18 cellular contexts compared by ENCODE assay signal in the genomic region with DNA sequence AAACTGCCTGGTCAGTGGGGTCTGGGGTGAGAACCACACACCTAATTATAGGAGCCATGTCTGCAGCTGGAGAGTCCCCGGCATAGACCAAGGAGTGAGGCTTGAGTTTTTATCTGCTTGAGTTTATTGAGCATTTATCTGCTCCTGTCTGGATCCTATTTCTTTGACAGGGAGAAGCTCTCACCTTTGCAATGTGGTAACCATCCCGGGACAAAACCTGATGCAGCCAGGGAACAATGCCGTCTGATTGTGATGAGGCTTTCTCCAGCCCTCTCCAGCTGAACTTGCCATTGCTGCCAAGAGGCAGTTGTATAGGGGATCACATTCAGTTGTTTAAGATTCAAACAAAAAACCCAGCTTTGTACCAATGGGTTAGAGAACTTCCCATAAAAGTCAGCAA.
DNase-seq lines count a peak whose midpoint lies in the region; ATAC-seq and TF ChIP-seq lines count a peak whose summit lies in the region.
"Had no signal": no experiment of that assay in that cellular context is flagged by ENCODE, and none has a peak within 500 bp of the region (broad histone marks: within the 10 kb centered on the region; RNA-seq: fewer than 3 reads in every experiment).

No MANE protein-coding gene starts in this region.

- H3K23ac ChIP-seq in neuronal stem cell (ENCODE audit: low read depth, low read length, poor library complexity), result no peak overlapping the region

- TF ChIP-seq EP300 in esophagus muscularis mucosa (IDR thresholded peaks at IDR 0.05), result no peak

- H3K9ac ChIP-seq in neuronal stem cell (ENCODE audit: low read depth, low read length, poor library complexity), result no peak overlapping the region
- H3K9ac ChIP-seq: BLaER1 treated with 17β-estradiol and CSF1 and Interleukin-3, amounts not matched to agents 10 nM and 100 nM had no signal

- H3K27ac ChIP-seq in esophagus muscularis mucosa (replicated peaks in 1 of 4) (no peak overlapping the region), neuronal stem cell (replicated peaks; ENCODE audit: low read length) (no peak overlapping the region), heart left ventricle (no peak overlapping the region)
- H3K27ac ChIP-seq: 22Rv1; A549; BLaER1 treated with 17β-estradiol and CSF1 and Interleukin-3, amounts not matched to agents 10 nM and 100 nM; C4-2B had no signal

- no peaks in the 10 kb centered on the region for H3K36me3 ChIP-seq in esophagus muscularis mucosa
- no peaks in the 10 kb centered on the region for H3K36me3 ChIP-seq in neuronal stem cell (replicated peaks in 1 of 2; ENCODE audit: control insufficient read depth in 2 of 2, insufficient read depth in 2 of 2, low read length in 2 of 2)
- no peaks in the 10 kb centered on the region for H3K36me3 ChIP-seq in heart left ventricle
- H3K36me3 ChIP-seq: BLaER1 treated with 17β-estradiol and CSF1 and Interleukin-3, amounts not matched to agents 10 nM and 100 nM had no signal

- H3K18ac ChIP-seq in neuronal stem cell (ENCODE audit: low read length), result no peak overlapping the region

- 80% methylated on average over 3 of the region's 3 CpGs for WGBS in esophagus muscularis mucosa
- no CpG with 5 or more reads among the region's 3 CpGs for WGBS in neuronal stem cell (ENCODE audit: extremely low coverage in 2 of 2, insufficient read length in 2 of 2, insufficient replicate concordance in 1 of 2), 2 donors
- WGBS in heart left ventricle, 4 donors, result 83 to 89% (median 87%) methylated on average over 3 of the region's 3 CpGs

- intact Hi-C loops in esophagus muscularis mucosa (cut with DNase I), result no loop called here
- intact Hi-C loops in heart left ventricle (cut with DNase I), result no loop called here

- no peak overlapping the region for H4K8ac ChIP-seq in neuronal stem cell (ENCODE audit: low read depth, low read length)

- no peak overlapping the region for H2BK15ac ChIP-seq in neuronal stem cell (ENCODE audit: low read length)

- H2BK12ac ChIP-seq in neuronal stem cell (ENCODE audit: low read length), result no peak overlapping the region

- H3K27ac Mint-ChIP-seq in stimulated activated memory B cell treated with anti-CD40 and anti-IgM and Interleukin-4, amounts not matched to agents 10 μg/mL and 1 μg/mL and 100 μg/mL, for 72 hours, result no peak overlapping the region
- H3K27ac Mint-ChIP-seq: B cell; CD4-positive, alpha-beta T cell; CD8-positive, alpha-beta T cell had no signal

- H3K36me3 Mint-ChIP-seq in stimulated activated memory B cell treated with anti-CD40 and anti-IgM and Interleukin-4, amounts not matched to agents 10 μg/mL and 1 μg/mL and 100 μg/mL, for 72 hours, result no peaks in the 10 kb centered on the region
- no peaks in the 10 kb centered on the region for H3K36me3 Mint-ChIP-seq in activated T-cell treated with anti-CD3 and anti-CD28 coated beads, Interleukin-2, amount 50 U/mL, for 4 hours (ENCODE audit: insufficient read depth)
- H3K36me3 Mint-ChIP-seq: CD8-positive, alpha-beta T cell had no signal

- H3K4ac ChIP-seq in neuronal stem cell (ENCODE audit: low read length), result no peak overlapping the region

- H3K27me3 Mint-ChIP-seq in stimulated activated memory B cell treated with anti-CD40 and anti-IgM and Interleukin-4, amounts not matched to agents 10 μg/mL and 1 μg/mL and 100 μg/mL, for 72 hours, result no peaks in the 10 kb centered on the region
- no peaks in the 10 kb centered on the region for H3K27me3 Mint-ChIP-seq in activated T-cell treated with anti-CD3 and anti-CD28 coated beads, Interleukin-2, amount 50 U/mL, for 4 hours (ENCODE audit: low read depth)
- H3K27me3 Mint-ChIP-seq: B cell; CD4-positive, alpha-beta T cell had no signal

- H3K4me3 ChIP-seq in esophagus muscularis mucosa, result no peak overlapping the region
- no peak overlapping the region for H3K4me3 ChIP-seq in neuronal stem cell (ENCODE audit: low read length in 2 of 2)
- H3K4me3 ChIP-seq in heart left ventricle, result no peak overlapping the region
- H3K4me3 ChIP-seq: A549; BLaER1 treated with 17β-estradiol and CSF1 and Interleukin-3, amounts not matched to agents 10 nM and 100 nM had no signal

- TF ChIP-seq CTCF in esophagus muscularis mucosa (IDR thresholded peaks at IDR 0.05) (no peak), heart left ventricle (IDR thresholded peaks at IDR 0.05) (no peak)

- no peaks in the 10 kb centered on the region for H3K79me1 ChIP-seq in neuronal stem cell (ENCODE audit: low read depth, low read length)

- peak overlapping the region; percentile 23 for H3K14ac ChIP-seq in neuronal stem cell (ENCODE audit: low read length)

- H3K4me1 ChIP-seq in esophagus muscularis mucosa (no peaks in the 10 kb centered on the region), neuronal stem cell (ENCODE audit: control insufficient read depth in 2 of 2, insufficient read depth in 1 of 2, low read depth in 1 of 2, low read length in 2 of 2) (no peaks in the 10 kb centered on the region), heart left ventricle (no peaks in the 10 kb centered on the region)
- H3K4me1 ChIP-seq: A549, Caco-2 had no signal

- H2AK5ac ChIP-seq in neuronal stem cell (ENCODE audit: low read depth, low read length), result no peak overlapping the region

- H3K9me3 ChIP-seq in esophagus muscularis mucosa, result no peaks in the 10 kb centered on the region
- no peaks in the 10 kb centered on the region for H3K9me3 ChIP-seq in neuronal stem cell (replicated peaks in 1 of 2; ENCODE audit: control insufficient read depth in 2 of 2, insufficient read depth in 1 of 2, low read depth in 1 of 2, low read length in 2 of 2)
- H3K9me3 ChIP-seq in heart left ventricle, result no peaks in the 10 kb centered on the region
- H3K9me3 ChIP-seq: A549; BLaER1 treated with 17β-estradiol and CSF1 and Interleukin-3, amounts not matched to agents 10 nM and 100 nM; Caco-2 had no signal

- no peak overlapping the region for H2BK120ac ChIP-seq in neuronal stem cell (ENCODE audit: low read depth, low read length)

- no peak overlapping the region for H2AFZ ChIP-seq in neuronal stem cell (ENCODE audit: low read length)

- no peaks in the 10 kb centered on the region for H3K4me1 Mint-ChIP-seq in stimulated activated memory B cell treated with anti-CD40 and anti-IgM and Interleukin-4, amounts not matched to agents 10 μg/mL and 1 μg/mL and 100 μg/mL, for 72 hours
- H3K4me1 Mint-ChIP-seq in activated T-cell treated with anti-CD3 and anti-CD28 coated beads, Interleukin-2, amount 50 U/mL, for 4 hours (ENCODE audit: low read depth), result no peaks in the 10 kb centered on the region
- H3K4me1 Mint-ChIP-seq: B cell had no signal

- H3K9me3 Mint-ChIP-seq in stimulated activated memory B cell treated with anti-CD40 and anti-IgM and Interleukin-4, amounts not matched to agents 10 μg/mL and 1 μg/mL and 100 μg/mL, for 72 hours, result no peaks in the 10 kb centered on the region
- no peaks in the 10 kb centered on the region for H3K9me3 Mint-ChIP-seq in activated T-cell treated with anti-CD3 and anti-CD28 coated beads, Interleukin-2, amount 50 U/mL, for 4 hours
- H3K9me3 Mint-ChIP-seq: CD4-positive, alpha-beta T cell; CD8-positive, alpha-beta T cell had no signal

- H3K4me2 ChIP-seq in neuronal stem cell (ENCODE audit: insufficient read depth, low read length, poor library complexity, severe bottlenecking), result no peak overlapping the region
- H3K4me2 ChIP-seq: A549; BLaER1 treated with 17β-estradiol and CSF1 and Interleukin-3, amounts not matched to agents 10 nM and 100 nM had no signal

- H4K91ac ChIP-seq in neuronal stem cell (ENCODE audit: low read depth, low read length, poor library complexity), result no peak overlapping the region

- H3K4me3 Mint-ChIP-seq in stimulated activated memory B cell treated with anti-CD40 and anti-IgM and Interleukin-4, amounts not matched to agents 10 μg/mL and 1 μg/mL and 100 μg/mL, for 72 hours, result no peak overlapping the region
- H3K4me3 Mint-ChIP-seq in activated T-cell treated with anti-CD3 and anti-CD28 coated beads, Interleukin-2, amount 50 U/mL, for 4 hours, result no peak overlapping the region
- H3K4me3 Mint-ChIP-seq: B cell; CD4-positive, alpha-beta T cell; CD8-positive, alpha-beta T cell had no signal

- peak; percentile 25 for ATAC-seq in stimulated activated memory B cell treated with anti-CD40 and anti-IgM and Interleukin-4, amounts not matched to agents 10 μg/mL and 1 μg/mL and 100 μg/mL, for 72 hours
- ATAC-seq in activated T-cell treated with anti-CD3 and anti-CD28 coated beads, Interleukin-2, amount 50 U/mL, for 4 hours, result no peak
- no peak for ATAC-seq in heart left ventricle
- ATAC-seq: A549; CD8-positive, alpha-beta T cell had no signal

- peak; percentile 89 for DNase-seq in esophagus muscularis mucosa (ENCODE audit: extremely low spot score)
- no peak for DNase-seq in neuronal stem cell (ENCODE audit: low spot score)
- no peak for DNase-seq in activated T-cell treated with anti-CD3 and anti-CD28 coated beads, Interleukin-2, amount 50 U/mL, for 4 hours
- no peak for DNase-seq in heart left ventricle
- DNase-seq in retina, result no peak
- DNase-seq: AML-193; Caco-2; Calu3; CD4-positive, alpha-beta T cell; CD8-positive, alpha-beta T cell; DMS79 treated with DMSO at 0.1 percent for 48 hours; GF-D8 had no signal

- TF ChIP-seq POLR2A in esophagus muscularis mucosa (IDR thresholded peaks at IDR 0.05; ENCODE audit: low read depth) (no peak), heart left ventricle (IDR thresholded peaks at IDR 0.05) (no peak)

- H3K27me3 ChIP-seq in esophagus muscularis mucosa, result no peaks in the 10 kb centered on the region
- no peaks in the 10 kb centered on the region for H3K27me3 ChIP-seq in neuronal stem cell (ENCODE audit: control insufficient read depth in 3 of 3, insufficient read depth in 3 of 3, low read depth in 1 of 3, low read length in 3 of 3)
- peaks cover 0 to under 1% (median 0%) of the 10 kb centered on the region in 9 donors for H3K27me3 ChIP-seq in heart left ventricle
- H3K27me3 ChIP-seq: BLaER1 treated with 17β-estradiol and CSF1 and Interleukin-3, amounts not matched to agents 10 nM and 100 nM had no signal

- no peak overlapping the region for H2BK5ac ChIP-seq in neuronal stem cell (ENCODE audit: low read length)
